8 cellular contexts compared by ENCODE assay signal in the genomic region with DNA sequence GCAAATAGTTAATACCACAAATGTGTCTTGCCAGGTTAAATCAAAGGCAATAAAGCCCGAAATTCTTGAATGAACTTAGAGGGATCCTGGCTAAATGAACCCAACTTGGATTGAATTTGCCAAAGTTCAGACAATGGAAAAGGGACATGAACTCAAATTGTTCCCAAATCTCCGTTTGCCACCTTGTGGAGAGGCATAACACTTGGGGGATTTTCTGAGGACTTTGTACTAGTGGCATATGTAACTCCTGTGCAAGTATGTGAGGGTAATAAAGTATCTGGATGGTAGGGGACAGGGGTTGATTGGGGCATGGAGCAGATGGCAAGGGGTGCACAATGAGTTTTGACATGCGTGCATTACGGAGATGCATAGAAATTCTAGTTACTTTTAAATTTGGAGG. TPM values are rescaled to one million over a fixed set of nuclear protein-coding genes. Genes with fewer than 3 reads are reported as not detected.
DNase-seq lines count a peak whose midpoint lies in the region; ATAC-seq and TF ChIP-seq lines count a peak whose summit lies in the region.

No MANE protein-coding gene starts in this region.

- TF ChIP-seq CTCF in GM06990 (IDR thresholded peaks at IDR 0.05; ENCODE audit: insufficient read depth, low read length, poor library complexity, severe bottlenecking) (no peak), PC-9 (conservative IDR thresholded peaks at IDR 0.05) (0 out of 2 replicates have a peak, but pooled peaks have one; percentile 21), fibroblast of mammary gland (conservative IDR thresholded peaks at IDR 0.05; ENCODE audit: control insufficient read depth, insufficient read depth, low read depth, low read length) (peak; percentile 14), progenitor cell of endocrine pancreas (IDR thresholded peaks at IDR 0.05; ENCODE audit: unreplicated experiment) (peak; percentile 41)

- peaks cover 24% of the 10 kb centered on the region for H3K4me1 Mint-ChIP-seq in progenitor cell of endocrine pancreas (ENCODE audit: low read depth)

- H3K36me3 Mint-ChIP-seq in progenitor cell of endocrine pancreas (ENCODE audit: insufficient read depth) = no peaks in the 10 kb centered on the region

- no peaks in the 10 kb centered on the region for H3K9me2 ChIP-seq in PC-9 (ENCODE audit: insufficient read depth)

- no peaks in the 10 kb centered on the region for H3F3A ChIP-seq in PC-9 (ENCODE audit: insufficient read depth, low read depth)

- H3K27me3 ChIP-seq in GM06990 (replicated peaks; ENCODE audit: control insufficient read depth, insufficient read depth, low read length) = no peaks in the 10 kb centered on the region
- no peaks in the 10 kb centered on the region for H3K27me3 ChIP-seq in PC-9 (ENCODE audit: insufficient read depth, low read depth)

- DNase-seq in GM06990 (ENCODE audit: extremely low read depth, insufficient read length) (no peak), PC-9 (peak in 1 of 2 experiments; percentile 12), fibroblast of mammary gland (ENCODE audit: low read depth) (peak; percentile 5), progenitor cell of endocrine pancreas (ENCODE audit: low spot score, unreplicated experiment) (no peak), NCI-H2227 (lab: John Stamatoyannopoulos, UW; ENCODE audit: unreplicated experiment) (no peak), AG08395 (ENCODE audit: low spot score) (no peak)
- DNase-seq in stimulated activated naive CD4-positive, alpha-beta T cell treated with Interleukin-2 at 50 U/mL for 16 hours (lab: John Stamatoyannopoulos, UW) = no peak

- no peak for ATAC-seq in HG03469 (IDR thresholded peaks at IDR 0.05; ENCODE audit: unreplicated experiment)

- H3K36me3 ChIP-seq in GM06990 (ENCODE audit: control insufficient read depth, insufficient read depth, low read length) (no peaks in the 10 kb centered on the region), PC-9 (ENCODE audit: low read depth) (no peaks in the 10 kb centered on the region)

- H3K27me3 Mint-ChIP-seq in progenitor cell of endocrine pancreas = no peaks in the 10 kb centered on the region

- CTCF ChIA-PET in PC-9 (lab: Charles Lee) = no interaction called here

- no peaks in the 10 kb centered on the region for H3K9me3 Mint-ChIP-seq in progenitor cell of endocrine pancreas (ENCODE audit: low read depth)

- H3K79me2 ChIP-seq in PC-9 (ENCODE audit: low read depth) = peaks cover 20% of the 10 kb centered on the region

- no TSS peak for BruUV-seq in PC-9 (replicated peaks; lab: Mats Ljungman, UMichigan)

- peak overlapping the region; percentile 94 for H3K4me3 Mint-ChIP-seq in progenitor cell of endocrine pancreas (ENCODE audit: low read depth)

- peaks cover 19% of the 10 kb centered on the region for H3K4me1 ChIP-seq in PC-9 (replicated peaks; ENCODE audit: insufficient read depth)

- POLR2A ChIA-PET in PC-9 (lab: Charles Lee; ENCODE audit: unreplicated experiment) = no interaction called here

- no peaks in the 10 kb centered on the region for H3K9me3 ChIP-seq in PC-9 (ENCODE audit: insufficient read depth, low read depth)

- intact Hi-C loops in PC-9 (cut with micrococcal nuclease; ENCODE audit: unreplicated experiment) = loop anchor here (5.0 to 10.0 kb wide), 2 partner anchors 140 to 792 kb away; a partner anchor contains a TSS

- peak overlapping the region; percentile 92 for H2AFZ ChIP-seq in PC-9

- H3K4me3 ChIP-seq in GM06990 (replicated peaks; ENCODE audit: low read depth, low read length) (peak overlapping the region; percentile 73), PC-9 (peak overlapping the region; percentile 69; the same call in 1 of the 2 replicates), fibroblast of mammary gland (ENCODE audit: control insufficient read depth, low read depth, low read length) (peak overlapping the region; percentile 79)

- no peaks in the 10 kb centered on the region for H4K20me1 ChIP-seq in PC-9 (ENCODE audit: insufficient read depth)

- peak overlapping the region; percentile 95 for H3K4me2 ChIP-seq in PC-9

- H3K27ac Mint-ChIP-seq in progenitor cell of endocrine pancreas = peak overlapping the region; percentile 99

- no peak overlapping the region for H3K27ac ChIP-seq in PC-9

RNA-seq across cellular contexts. Expression of a gene that starts 1.3 kb away (rescaled TPM):
- total RNA-seq in PC-9 (2021) (22.8 and 28.3 TPM in 2 replicates), progenitor cell of endocrine pancreas (33.8 and 34.1 TPM in 2 replicates)
